ENCODE assay signal across 34 cellular contexts in genomic region chr12:1157046-1157445, GRCh38.
DNase-seq lines count a peak whose midpoint lies in the region; ATAC-seq and TF ChIP-seq lines count a peak whose summit lies in the region.
"Had no signal": no experiment of that assay in that cellular context is flagged by ENCODE, and none has a peak within 500 bp of the region (broad histone marks: within the 10 kb centered on the region; RNA-seq: fewer than 3 reads in every experiment).

No MANE protein-coding gene starts in this region.

- peaks cover 22% of the 10 kb centered on the region for H3K36me3 Mint-ChIP-seq in dendritic cell treated with granulocyte-macrophage colony-stimulating factor and Interleukin-4, amounts not matched to agents 40 ng/mL and 50 ng/mL, for 4 days (ENCODE audit: low read depth)

- H3K27me3 ChIP-seq in adrenal gland (no peaks in the 10 kb centered on the region), neuronal stem cell (ENCODE audit: control insufficient read depth in 3 of 3, insufficient read depth in 3 of 3, low read depth in 1 of 3, low read length in 3 of 3) (no peaks in the 10 kb centered on the region), thyroid gland (no peaks in the 10 kb centered on the region), lower lobe of right lung (ENCODE audit: low read depth) (no peaks in the 10 kb centered on the region)
- H3K27me3 ChIP-seq: BE2C; BLaER1; BLaER1 treated with 17β-estradiol and CSF1 and Interleukin-3, amounts not matched to agents 10 nM and 100 nM had no signal

- peak overlapping the region; percentile 30 for H3K27ac Mint-ChIP-seq in dendritic cell treated with granulocyte-macrophage colony-stimulating factor and Interleukin-4, amounts not matched to agents 40 ng/mL and 50 ng/mL, for 4 days
- H3K27ac Mint-ChIP-seq: B cell; CD14-positive monocyte; CD4-positive, alpha-beta T cell; CD8-positive, alpha-beta memory T cell; CD8-positive, alpha-beta T cell had no signal

- no peak overlapping the region for H3K4me3 Mint-ChIP-seq in dendritic cell treated with granulocyte-macrophage colony-stimulating factor and Interleukin-4, amounts not matched to agents 40 ng/mL and 50 ng/mL, for 4 days
- H3K4me3 Mint-ChIP-seq: B cell; CD14-positive monocyte; CD4-positive, alpha-beta memory T cell; CD4-positive, alpha-beta T cell; CD4-positive, CD25-positive, alpha-beta regulatory T cell; CD8-positive, alpha-beta memory T cell; CD8-positive, alpha-beta T cell had no signal

- 42 to 50% (median 45%) methylated on average over 3 of the region's 3 CpGs for WGBS in adrenal gland, 4 donors
- no CpG with 5 or more reads among the region's 3 CpGs for WGBS in neuronal stem cell (ENCODE audit: extremely low coverage in 2 of 2, insufficient read length in 2 of 2, insufficient replicate concordance in 1 of 2), 2 donors
- 36 to 40% methylated on average over 3 of the region's 3 CpGs for WGBS in thyroid gland, 2 donors

- H3K4me1 ChIP-seq in adrenal gland (replicated peaks in 1 of 2) (no peaks in the 10 kb centered on the region), neuronal stem cell (ENCODE audit: control insufficient read depth in 2 of 2, insufficient read depth in 1 of 2, low read depth in 1 of 2, low read length in 2 of 2) (peaks cover 3 to 6% of the 10 kb centered on the region in 2 donors), thyroid gland (peaks cover 2 to 3% of the 10 kb centered on the region in 2 donors), lower lobe of right lung (no peaks in the 10 kb centered on the region)
- H3K4me1 ChIP-seq: A549, Caco-2 had no signal

- no peak overlapping the region for H3K23ac ChIP-seq in neuronal stem cell (ENCODE audit: low read depth, low read length, poor library complexity)

- TF ChIP-seq POLR2A in adrenal gland (IDR thresholded peaks at IDR 0.05) (no peak), thyroid gland (IDR thresholded peaks at IDR 0.05) (no peak)

- H3K9me3 Mint-ChIP-seq in dendritic cell treated with granulocyte-macrophage colony-stimulating factor and Interleukin-4, amounts not matched to agents 40 ng/mL and 50 ng/mL, for 4 days = no peaks in the 10 kb centered on the region
- H3K9me3 Mint-ChIP-seq: CD14-positive monocyte; CD4-positive, alpha-beta memory T cell; CD4-positive, alpha-beta T cell; CD4-positive, CD25-positive, alpha-beta regulatory T cell; CD8-positive, alpha-beta memory T cell; CD8-positive, alpha-beta T cell had no signal

- H3K27me3 Mint-ChIP-seq in dendritic cell treated with granulocyte-macrophage colony-stimulating factor and Interleukin-4, amounts not matched to agents 40 ng/mL and 50 ng/mL, for 4 days = no peaks in the 10 kb centered on the region
- H3K27me3 Mint-ChIP-seq: B cell; CD4-positive, alpha-beta memory T cell; CD4-positive, alpha-beta T cell; CD4-positive, CD25-positive, alpha-beta regulatory T cell; CD8-positive, alpha-beta memory T cell had no signal

- peaks cover 9% of the 10 kb centered on the region for H3K4me1 Mint-ChIP-seq in dendritic cell treated with granulocyte-macrophage colony-stimulating factor and Interleukin-4, amounts not matched to agents 40 ng/mL and 50 ng/mL, for 4 days (ENCODE audit: low read depth)

- H2BK5ac ChIP-seq in neuronal stem cell (ENCODE audit: low read length) = no peak overlapping the region

- H2BK15ac ChIP-seq in neuronal stem cell (ENCODE audit: low read length) = no peak overlapping the region

- H4K8ac ChIP-seq in neuronal stem cell (ENCODE audit: low read depth, low read length) = no peak overlapping the region

- no peak overlapping the region for H2BK12ac ChIP-seq in neuronal stem cell (ENCODE audit: low read length)

- H2AFZ ChIP-seq in neuronal stem cell (ENCODE audit: low read length) = no peak overlapping the region

- H3K36me3 ChIP-seq in adrenal gland (replicated peaks in 1 of 2) = no peaks in the 10 kb centered on the region
- no peaks in the 10 kb centered on the region for H3K36me3 ChIP-seq in neuronal stem cell (replicated peaks in 1 of 2; ENCODE audit: control insufficient read depth in 2 of 2, insufficient read depth in 2 of 2, low read length in 2 of 2)
- no peaks in the 10 kb centered on the region for H3K36me3 ChIP-seq in thyroid gland
- H3K36me3 ChIP-seq in lower lobe of right lung = peaks cover 3% of the 10 kb centered on the region
- H3K36me3 ChIP-seq: BE2C had no signal

- H3K4me3 ChIP-seq in adrenal gland (no peak overlapping the region), neuronal stem cell (ENCODE audit: low read length in 2 of 2) (no peak overlapping the region), thyroid gland (replicated peaks in 1 of 3) (no peak overlapping the region), lower lobe of right lung (no peak overlapping the region)
- H3K4me3 ChIP-seq: A549; BLaER1; BLaER1 treated with 17β-estradiol and CSF1 and Interleukin-3, amounts not matched to agents 10 nM and 100 nM had no signal

- peak; percentile 24 to 61 (median 50) for DNase-seq in adrenal gland
- no peak for DNase-seq in neuronal stem cell (ENCODE audit: low spot score)
- peak; percentile 61 to 72 for DNase-seq in thyroid gland
- no peak for DNase-seq in lower lobe of right lung
- no peak for DNase-seq in NCI-H510A (lab: John Stamatoyannopoulos, UW)
- DNase-seq in COR-L47 (lab: John Stamatoyannopoulos, UW) = no peak
- DNase-seq: 8988T; ACHN; AML-193; BE2C; C1 segment of cervical spinal cord; Caco-2; Calu3; CD4-positive, alpha-beta memory T cell; CD4-positive, alpha-beta T cell; CD4-positive, CD25-positive, alpha-beta regulatory T cell; CD8-positive, alpha-beta memory T cell; CD8-positive, alpha-beta T cell; DMS 273 treated with DMSO at 0.1 percent for 48 hours; DMS153; DMS53; DMS79; DMS79 treated with DMSO at 0.1 percent for 48 hours; DND-41; EL had no signal

- peak overlapping the region; percentile 59 for H3K18ac ChIP-seq in neuronal stem cell (ENCODE audit: low read length)

- no peak overlapping the region for H3K4me2 ChIP-seq in neuronal stem cell (ENCODE audit: insufficient read depth, low read length, poor library complexity, severe bottlenecking)
- H3K4me2 ChIP-seq: A549; BLaER1; BLaER1 treated with 17β-estradiol and CSF1 and Interleukin-3, amounts not matched to agents 10 nM and 100 nM had no signal

- H2AK5ac ChIP-seq in neuronal stem cell (ENCODE audit: low read depth, low read length) = no peak overlapping the region

- ATAC-seq in lower lobe of right lung (no peak), GM21717 (IDR thresholded peaks at IDR 0.05; ENCODE audit: unreplicated experiment) (no peak)
- ATAC-seq: A549; CD8-positive, alpha-beta T cell had no signal

- no peak overlapping the region for H3K4ac ChIP-seq in neuronal stem cell (ENCODE audit: low read length)

- TF ChIP-seq CTCF in adrenal gland (IDR thresholded peaks at IDR 0.05) = no peak
- no peak for TF ChIP-seq CTCF in thyroid gland (IDR thresholded peaks at IDR 0.05)
- TF ChIP-seq CTCF in lower lobe of right lung (IDR thresholded peaks at IDR 0.05) = no peak

- H4K91ac ChIP-seq in neuronal stem cell (ENCODE audit: low read depth, low read length, poor library complexity) = no peak overlapping the region

- no peak overlapping the region for H3K14ac ChIP-seq in neuronal stem cell (ENCODE audit: low read length)

- H3K9me3 ChIP-seq in adrenal gland (replicated peaks in 1 of 3) = no peaks in the 10 kb centered on the region
- H3K9me3 ChIP-seq in neuronal stem cell (replicated peaks in 1 of 2; ENCODE audit: control insufficient read depth in 2 of 2, insufficient read depth in 1 of 2, low read depth in 1 of 2, low read length in 2 of 2) = no peaks in the 10 kb centered on the region
- H3K9me3 ChIP-seq in thyroid gland = no peaks in the 10 kb centered on the region
- H3K9me3 ChIP-seq in lower lobe of right lung = no peaks in the 10 kb centered on the region
- H3K9me3 ChIP-seq: A549, BE2C, Caco-2 had no signal

- H3K27ac ChIP-seq in adrenal gland = peak overlapping the region in 1 of 5 donors; percentile 34
- no peak overlapping the region for H3K27ac ChIP-seq in neuronal stem cell (replicated peaks; ENCODE audit: low read length)
- H3K27ac ChIP-seq in thyroid gland = peak overlapping the region in 1 of 3 donors; percentile 9
- no peak overlapping the region for H3K27ac ChIP-seq in lower lobe of right lung
- H3K27ac ChIP-seq: 22Rv1; A549; BLaER1; BLaER1 treated with 17β-estradiol and CSF1 and Interleukin-3, amounts not matched to agents 10 nM and 100 nM; C4-2B had no signal

- intact Hi-C loops in adrenal gland (cut with DNase I) (no loop called here), thyroid gland (cut with DNase I) (no loop called here), lower lobe of right lung (cut with DNase I) (no loop called here)
- intact Hi-C loops in dendritic cell treated with granulocyte-macrophage colony-stimulating factor and Interleukin-4, amounts not matched to agents 40 ng/mL and 50 ng/mL, for 4 days (cut with micrococcal nuclease) = no loop called here

- no peak overlapping the region for H3K9ac ChIP-seq in neuronal stem cell (ENCODE audit: low read depth, low read length, poor library complexity)
- H3K9ac ChIP-seq: BLaER1; BLaER1 treated with 17β-estradiol and CSF1 and Interleukin-3, amounts not matched to agents 10 nM and 100 nM had no signal

- H3K79me1 ChIP-seq in neuronal stem cell (ENCODE audit: low read depth, low read length) = no peaks in the 10 kb centered on the region

- H2BK120ac ChIP-seq in neuronal stem cell (ENCODE audit: low read depth, low read length) = no peak overlapping the region

Comparison
In these comparisons a context has a peak if more than half of its experiments do, and no peak if none do; other contexts are left out.
1. DNase-seq: peak in adrenal gland (7 of 7) and thyroid gland (2 of 2); none in neuronal stem cell (single experiment), lower lobe of right lung (single experiment), NCI-H510A (single experiment) and COR-L47 (single experiment).